In genomic region chr3:30557904-30558303, GRCh38 we compare ENCODE assay signal across 30 cellular contexts.
"Had no signal": no experiment of that assay in that cellular context is flagged by ENCODE, and none has a peak within 500 bp of the region (broad histone marks: within the 10 kb centered on the region; RNA-seq: fewer than 3 reads in every experiment).

No MANE protein-coding gene starts in this region.

- H3K27ac ChIP-seq: neural progenitor cell, ovary, parathyroid adenoma, prostate gland, right atrium auricular region, right lobe of liver, sigmoid colon, stomach, thoracic aorta, thyroid gland, tibial nerve, upper lobe of left lung had no signal

- H3K36me3 Mint-ChIP-seq: naive B cell; natural killer cell treated with Interleukin-12 subunit alpha and Interleukin-12 subunit beta and Interleukin-15 and Interleukin-18, amount 100 ng/mL, for 72 hours; neural progenitor cell; stimulated activated effector memory CD8-positive, alpha-beta T cell treated with anti-CD3 and anti-CD28 coated beads, Interleukin-12 subunit alpha, Interleukin-12 subunit beta, amount 100 ng/mL, for 72 hours; stimulated activated naive B cell treated with anti-CD40 and anti-IgM and Interleukin-4, amounts not matched to agents 10 μg/mL and 1 μg/mL and 100 μg/mL, for 72 hours had no signal

- H3K4me1 Mint-ChIP-seq: naive B cell had no signal

- H2AFZ ChIP-seq: neural progenitor cell, parathyroid adenoma had no signal

- H3K4me3 Mint-ChIP-seq: naive B cell; naive thymus-derived CD8-positive, alpha-beta T cell; natural killer cell treated with Interleukin-12 subunit alpha and Interleukin-12 subunit beta and Interleukin-15 and Interleukin-18, amount 100 ng/mL, for 72 hours; nephron progenitor cell; neural progenitor cell; stimulated activated effector memory CD8-positive, alpha-beta T cell treated with anti-CD3 and anti-CD28 coated beads, Interleukin-12 subunit alpha, Interleukin-12 subunit beta, amount 100 ng/mL, for 72 hours; stimulated activated naive B cell treated with anti-CD40 and anti-IgM and Interleukin-4, amounts not matched to agents 10 μg/mL and 1 μg/mL and 100 μg/mL, for 72 hours; stimulated activated naive CD8-positive, alpha-beta T cell treated with anti-CD3 and anti-CD28 coated beads, Interleukin-15, Interleukin-2, amounts not matched to agents 100 ng/mL and 50 ng/mL, for 24 hours had no signal

- H3K9me3 ChIP-seq: ovary, prostate gland, right atrium auricular region, right lobe of liver, sigmoid colon, stomach, thoracic aorta, thyroid gland, tibial nerve, upper lobe of left lung had no signal

- H3K9me3 Mint-ChIP-seq: naive B cell; natural killer cell treated with Interleukin-12 subunit alpha and Interleukin-12 subunit beta and Interleukin-15 and Interleukin-18, amount 100 ng/mL, for 72 hours; nephron progenitor cell; neural progenitor cell; stimulated activated effector memory CD8-positive, alpha-beta T cell treated with anti-CD3 and anti-CD28 coated beads, Interleukin-12 subunit alpha, Interleukin-12 subunit beta, amount 100 ng/mL, for 72 hours had no signal

- H3K9ac ChIP-seq: neural progenitor cell, parathyroid adenoma had no signal

- H3K27me3 Mint-ChIP-seq: naive B cell; naive thymus-derived CD8-positive, alpha-beta T cell; natural killer cell treated with Interleukin-12 subunit alpha and Interleukin-12 subunit beta and Interleukin-15 and Interleukin-18, amount 100 ng/mL, for 72 hours; stimulated activated naive B cell treated with anti-CD40 and anti-IgM and Interleukin-4, amounts not matched to agents 10 μg/mL and 1 μg/mL and 100 μg/mL, for 72 hours; stimulated activated naive CD8-positive, alpha-beta T cell treated with anti-CD3 and anti-CD28 coated beads, Interleukin-15, Interleukin-2, amounts not matched to agents 100 ng/mL and 50 ng/mL, for 24 hours had no signal

- H3K27me3 ChIP-seq: neural progenitor cell, ovary, right atrium auricular region, right lobe of liver, sigmoid colon, stomach, thyroid gland, tibial nerve, upper lobe of left lung had no signal

- DNase-seq: naive B cell; naive thymus-derived CD8-positive, alpha-beta T cell; nephron progenitor cell; occipital lobe; ovary; posterior cingulate gyrus; retina; right lobe of liver; sigmoid colon; small intestine; stimulated activated CD4-positive, alpha-beta T cell treated with anti-CD3 and anti-CD28 coated beads, Interleukin-15, amount 100 ng/mL, for 24 hours; stimulated activated CD4-positive, alpha-beta T cell treated with anti-CD3 and anti-CD28 coated beads, Interleukin-2, amount 100 ng/mL, for 24 hours; stimulated activated CD4-positive, alpha-beta T cell treated with anti-CD3 and anti-CD28 coated beads, Interleukin-2, amount 100 ng/mL, for 48 hours; stimulated activated CD4-positive, alpha-beta T cell treated with anti-CD3 and anti-CD28 coated beads, Interleukin-4, amount 100 ng/mL, for 24 hours; stimulated activated naive B cell treated with anti-CD40 and anti-IgM and Interleukin-4, amounts not matched to agents 10 μg/mL and 1 μg/mL and 100 μg/mL, for 72 hours; stimulated activated naive CD4-positive, alpha-beta T cell treated with Interleukin-2 at 50 U/mL for 16 hours; stomach; thyroid gland; trophoblast cell; upper lobe of left lung had no signal

- H3K4me3 ChIP-seq: neural progenitor cell, ovary, prostate gland, right atrium auricular region, right lobe of liver, sigmoid colon, stomach, thoracic aorta, thyroid gland, tibial nerve, upper lobe of left lung had no signal

- ATAC-seq: naive thymus-derived CD8-positive, alpha-beta T cell; natural killer cell treated with Interleukin-12 subunit alpha and Interleukin-12 subunit beta and Interleukin-15 and Interleukin-18, amount 100 ng/mL, for 72 hours; stimulated activated effector memory CD8-positive, alpha-beta T cell treated with anti-CD3 and anti-CD28 coated beads, Interleukin-12 subunit alpha, Interleukin-12 subunit beta, amount 100 ng/mL, for 72 hours; stimulated activated naive B cell treated with anti-CD40 and anti-IgM and Interleukin-4, amounts not matched to agents 10 μg/mL and 1 μg/mL and 100 μg/mL, for 72 hours had no signal

- H3K36me3 ChIP-seq: neural progenitor cell, ovary, prostate gland, right atrium auricular region, right lobe of liver, sigmoid colon, stomach, thoracic aorta, thyroid gland, tibial nerve, upper lobe of left lung had no signal

- FAIRE-seq: small intestine, urothelium cell line had no signal

- H3K4me1 ChIP-seq: parathyroid adenoma, prostate gland, right atrium auricular region, right lobe of liver, stomach, thyroid gland, tibial nerve, upper lobe of left lung had no signal

- H3K4me2 ChIP-seq: neural progenitor cell had no signal

- H3K27ac Mint-ChIP-seq: naive B cell; naive thymus-derived CD8-positive, alpha-beta T cell; natural killer cell treated with Interleukin-12 subunit alpha and Interleukin-12 subunit beta and Interleukin-15 and Interleukin-18, amount 100 ng/mL, for 72 hours; nephron progenitor cell; neural progenitor cell; stimulated activated effector memory CD8-positive, alpha-beta T cell treated with anti-CD3 and anti-CD28 coated beads, Interleukin-12 subunit alpha, Interleukin-12 subunit beta, amount 100 ng/mL, for 72 hours; stimulated activated naive B cell treated with anti-CD40 and anti-IgM and Interleukin-4, amounts not matched to agents 10 μg/mL and 1 μg/mL and 100 μg/mL, for 72 hours; stimulated activated naive CD8-positive, alpha-beta T cell treated with anti-CD3 and anti-CD28 coated beads, Interleukin-15, Interleukin-2, amounts not matched to agents 100 ng/mL and 50 ng/mL, for 24 hours had no signal

- H3K79me2 ChIP-seq: parathyroid adenoma had no signal
